ENCODE assay signal across 26 cellular contexts in the genomic region with DNA sequence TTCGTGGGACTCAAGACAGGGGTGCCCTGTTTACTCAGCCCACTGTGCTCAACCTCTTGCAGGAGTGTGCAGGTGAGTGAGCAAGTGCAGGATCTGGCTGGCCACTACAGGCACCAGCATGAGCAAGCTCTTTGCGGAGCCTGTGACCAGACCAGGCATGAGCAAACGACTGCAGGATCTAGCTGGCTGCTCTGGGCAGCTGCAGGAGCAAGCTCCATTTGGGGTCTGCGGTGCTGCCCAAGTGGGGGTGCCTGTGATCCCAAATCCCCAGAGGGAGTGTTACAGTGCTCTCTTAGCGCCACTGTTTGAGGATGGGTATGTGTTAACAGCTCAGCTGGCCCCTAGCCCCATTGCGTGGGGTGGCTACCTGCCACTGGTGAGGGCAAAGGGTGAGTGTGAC. TPM values are rescaled to one million over a fixed set of nuclear protein-coding genes. Genes with fewer than 3 reads are reported as not detected.
"Had no signal": no experiment of that assay in that cellular context is flagged by ENCODE, and none has a peak within 500 bp of the region (broad histone marks: within the 10 kb centered on the region; RNA-seq: fewer than 3 reads in every experiment).

No MANE protein-coding gene starts in this region.

- H3K27me3 ChIP-seq: hepatocyte had no signal

- H3K27ac Mint-ChIP-seq: activated CD4-positive, alpha-beta memory T cell treated with anti-CD3 and anti-CD28 coated beads for 36 hours; activated naive CD8-positive, alpha-beta T cell; dendritic cell treated with granulocyte-macrophage colony-stimulating factor and Interleukin-4, amounts not matched to agents 40 ng/mL and 50 ng/mL, for 4 days; immature natural killer cell; natural killer cell had no signal

- H3K9me3 ChIP-seq: left lung, neutrophil, psoas muscle, right atrium auricular region had no signal

- H3K4me3 Mint-ChIP-seq: activated CD4-positive, alpha-beta memory T cell treated with anti-CD3 and anti-CD28 coated beads for 36 hours; activated naive CD8-positive, alpha-beta T cell; dendritic cell treated with granulocyte-macrophage colony-stimulating factor and Interleukin-4, amounts not matched to agents 40 ng/mL and 50 ng/mL, for 4 days; natural killer cell had no signal

- H3K36me3 ChIP-seq: neutrophil, ovary, right atrium auricular region had no signal

- H3K36me3 Mint-ChIP-seq: natural killer cell had no signal

- H3K27ac ChIP-seq: hepatocyte, left lung, neutrophil, ovary, right atrium auricular region had no signal

- H3K9me3 Mint-ChIP-seq: activated CD4-positive, alpha-beta memory T cell treated with anti-CD3 and anti-CD28 coated beads for 36 hours; immature natural killer cell; natural killer cell had no signal

- FAIRE-seq: endometrium had no signal

- ATAC-seq: left lung; natural killer cell; psoas muscle; stimulated activated naive CD8-positive, alpha-beta T cell treated with anti-CD3 and anti-CD28 coated beads, Interleukin-15, Interleukin-2, amounts not matched to agents 100 U/mL and 50 U/mL, for 24 hours had no signal

- H3K4me3 ChIP-seq: hepatocyte, left lung, ovary, psoas muscle, right atrium auricular region had no signal

- DNase-seq: activated CD4-positive, alpha-beta memory T cell treated with anti-CD3 and anti-CD28 coated beads for 36 hours; activated CD4-positive, alpha-beta T cell treated with anti-CD3 and anti-CD28 coated beads for 48 hours; activated CD4-positive, CD25-positive, alpha-beta regulatory T cell; activated naive CD4-positive, alpha-beta T cell; activated T-cell treated with anti-CD3 and anti-CD28 coated beads for 4 hours; amniotic stem cell; cerebellar nuclear complex; effector CD4-positive, alpha-beta T cell; foreskin melanocyte; immature natural killer cell; kidney glomerular epithelial cell; left lung; mammary epithelial cell; midbrain; natural killer cell; ovary; psoas muscle; stimulated activated CD4-positive, alpha-beta T cell treated with anti-CD3 and anti-CD28 coated beads, Interleukin-4, amount 100 ng/mL, for 24 hours; stimulated activated naive CD8-positive, alpha-beta T cell treated with anti-CD3 and anti-CD28 coated beads, Interleukin-15, Interleukin-2, amounts not matched to agents 100 U/mL and 50 U/mL, for 24 hours; T1000 had no signal

RNA-seq across cellular contexts. Expression of a gene that starts 2.4 kb away (rescaled TPM):
- total RNA-seq: right atrium auricular region had no signal
- polyA plus RNA-seq: mammary epithelial cell had no signal
